ENCODE assay signal across 11 cellular contexts in genomic region chr2:196967126-196967525, GRCh38. TPM values are rescaled to one million over a fixed set of nuclear protein-coding genes. Genes with fewer than 3 reads are reported as not detected.
DNase-seq lines count a peak whose midpoint lies in the region; FAIRE-seq and TF ChIP-seq lines count a peak whose summit lies in the region.
"Had no signal": no experiment of that assay in that cellular context is flagged by ENCODE, and none has a peak within 500 bp of the region (broad histone marks: within the 10 kb centered on the region; RNA-seq: fewer than 3 reads in every experiment).

No MANE protein-coding gene starts in this region.

- peak; percentile 87 for DNase-seq in LHCN-M2 (ENCODE audit: low read depth)
- no peak for DNase-seq in H1 (ENCODE audit: low read depth in 1 of 2, low spot score in 2 of 2)
- DNase-seq in left kidney (ENCODE audit: low read depth, low spot score) = peak; percentile 78
- no peak for DNase-seq in SIG-M5 (lab: John Stamatoyannopoulos, UW)
- DNase-seq in effector CD8-positive, alpha-beta T cell (lab: John Stamatoyannopoulos, UW) = no peak
- no peak for DNase-seq in COLO668 (lab: John Stamatoyannopoulos, UW; ENCODE audit: unreplicated experiment)
- DNase-seq: activated CD4-positive, CD25-positive, alpha-beta regulatory T cell; amniotic stem cell; NCI-H82 had no signal

- no peak for TF ChIP-seq RAD21 in H1 (IDR thresholded peaks at IDR 0.05 in 1 of 2, conservative IDR thresholded peaks at IDR 0.05 in 1 of 2; ENCODE audit: low read depth in 2 of 2, low read length in 2 of 2)

- H3K23me2 ChIP-seq in H1 (ENCODE audit: low read depth, low read length) = no peaks in the 10 kb centered on the region

- H3K14ac ChIP-seq in H1 (ENCODE audit: insufficient read length) = no peak overlapping the region

- H3K36me3 ChIP-seq in H1 (ENCODE audit: control insufficient read depth in 2 of 4, insufficient read depth in 4 of 4, low read length in 3 of 4) (no peaks in the 10 kb centered on the region; a peak in 1 of 8 replicates), subcutaneous abdominal adipose tissue (ENCODE audit: control insufficient read depth in 5 of 5, insufficient read depth in 5 of 5, low read length in 5 of 5) (no peaks in the 10 kb centered on the region)

- H3K18ac ChIP-seq in H1 (ENCODE audit: extremely low read depth, low read length) = no peak overlapping the region

- H3K27ac ChIP-seq in H1 (ENCODE audit: low read depth, low read length) (no peak overlapping the region), subcutaneous abdominal adipose tissue (ENCODE audit: low read depth, low read length) (no peak overlapping the region)
- H3K27ac ChIP-seq: HL-60 had no signal

- H3K56ac ChIP-seq in H1 (replicated peaks; ENCODE audit: insufficient read length, low read depth, low read length) = no peak overlapping the region

- H4K20me1 ChIP-seq in H1 (replicated peaks in 1 of 2; ENCODE audit: control insufficient read depth in 1 of 2, insufficient read depth in 2 of 2, low read length in 2 of 2) = no peaks in the 10 kb centered on the region

- H3K27me3 ChIP-seq in H1 (replicated peaks in 1 of 4; ENCODE audit: control insufficient read depth in 3 of 4, extremely low read depth in 1 of 4, insufficient read depth in 3 of 4, low read length in 3 of 4) (no peaks in the 10 kb centered on the region; a peak in 1 of 7 replicates), subcutaneous abdominal adipose tissue (ENCODE audit: control insufficient read depth in 5 of 5, insufficient read depth in 4 of 5, low read length in 5 of 5) (no peaks in the 10 kb centered on the region)

- H3K4me1 ChIP-seq in H1 (replicated peaks in 1 of 4; ENCODE audit: control insufficient read depth in 3 of 4, insufficient read depth in 4 of 4, low read length in 3 of 4) (peaks cover 0 to 15% (median 7%) of the 10 kb centered on the region in 4 experiments; a peak in 4 of 7 replicates), subcutaneous abdominal adipose tissue (ENCODE audit: control insufficient read depth in 5 of 5, insufficient read depth in 5 of 5, low read length in 5 of 5) (peaks cover 2 to 16% (median 12%) of the 10 kb centered on the region in 5 donors)

- CTCF ChIA-PET in H1 (lab: Charles Lee; ENCODE audit: partially characterized antibody) = no interaction called here

- no peak overlapping the region for H3K23ac ChIP-seq in H1 (ENCODE audit: insufficient read length)

- H3K4me2 ChIP-seq in H1 (ENCODE audit: insufficient read depth in 1 of 2, low read depth in 2 of 2, low read length in 2 of 2) = peak overlapping the region in 1 of 2 experiments; percentile 36; a peak in 2 of 4 replicates

- H4K91ac ChIP-seq in H1 (replicated peaks; ENCODE audit: insufficient read length, low read length) = no peak overlapping the region

- TF ChIP-seq EP300 in H1 (IDR thresholded peaks at IDR 0.05; ENCODE audit: borderline replicate concordance in 1 of 2, low read depth in 2 of 2, low read length in 2 of 2) = no peak

- H3K4me3 ChIP-seq in H1 (ENCODE audit: extremely low read depth in 1 of 4, insufficient read depth in 2 of 4, low read depth in 3 of 4, low read length in 4 of 4) (no peak overlapping the region; a peak in 1 of 8 replicates), subcutaneous abdominal adipose tissue (ENCODE audit: low read depth in 1 of 5, low read length in 5 of 5) (peak overlapping the region; percentile 34 to 60 (median 50))

- no peaks in the 10 kb centered on the region for H3K79me1 ChIP-seq in H1 (ENCODE audit: low read depth, low read length)

- H3K9ac ChIP-seq in H1 (replicated peaks in 1 of 4; ENCODE audit: extremely low read depth in 1 of 4, low read depth in 3 of 4, low read length in 3 of 4) (no peak overlapping the region), subcutaneous abdominal adipose tissue (ENCODE audit: low read length in 5 of 5) (peak overlapping the region in 3 of 5 donors; percentile 0 to 70 (median 30))

- peak overlapping the region; percentile 22; the same call in 1 of the 2 replicates for H2AFZ ChIP-seq in H1 (ENCODE audit: low read length)

- no peak overlapping the region for H2BK120ac ChIP-seq in H1 (replicated peaks; ENCODE audit: low read depth, low read length)

- H2BK20ac ChIP-seq in H1 (ENCODE audit: low read length) = no peak overlapping the region

- no peak overlapping the region for H2BK12ac ChIP-seq in H1 (ENCODE audit: low read depth, low read length)

- H4K5ac ChIP-seq in H1 (ENCODE audit: insufficient read length, low read depth, low read length) = no peak overlapping the region

- no peak for TF ChIP-seq CTCF in H1 (IDR thresholded peaks at IDR 0.05; ENCODE audit: control extremely low read depth in 1 of 3, insufficient read depth in 1 of 3, low read depth in 1 of 3, low read length in 3 of 3)

- H2BK15ac ChIP-seq in H1 (ENCODE audit: low read length) = no peak overlapping the region

- H2AK5ac ChIP-seq in H1 (ENCODE audit: low read depth, low read length) = no peak overlapping the region

- FAIRE-seq in H1 (lab: Jason Lieb, UNC) = peak; percentile 68

- no peaks in the 10 kb centered on the region for H3K79me2 ChIP-seq in H1 (ENCODE audit: control insufficient read depth in 1 of 2, insufficient read depth in 2 of 2, low read length in 2 of 2)

- no peak for TF ChIP-seq POLR2A in H1 (IDR thresholded peaks at IDR 0.05; ENCODE audit: control extremely low read depth in 1 of 2, low read depth in 2 of 2, low read length in 2 of 2)

- no peak overlapping the region for H4K8ac ChIP-seq in H1 (ENCODE audit: extremely low read depth, insufficient read depth, low read length)

- 18% methylated on average over 7 of the region's 7 CpGs; no CpG with 5 or more reads in 1 of the 2 experiments for WGBS in H1 (ENCODE audit: extremely low coverage in 1 of 2, insufficient coverage in 1 of 2, insufficient read length in 1 of 2, insufficient replicate concordance in 2 of 2, low coverage in 1 of 2, low lambda C conversion rate in 2 of 2, missing lambda C conversion rate in 1 of 2), 2 experiments

- H3K4ac ChIP-seq in H1 (replicated peaks; ENCODE audit: insufficient read length, low read depth, low read length) = no peak overlapping the region

- H2BK5ac ChIP-seq in H1 (ENCODE audit: low read depth, low read length) = no peak overlapping the region

- H3K9me3 ChIP-seq in H1 (ENCODE audit: insufficient read depth in 2 of 2, low read depth in 1 of 2, low read length in 1 of 2) = peaks cover 5 to 13% of the 10 kb centered on the region in 2 experiments
- H3K9me3 ChIP-seq in subcutaneous abdominal adipose tissue (ENCODE audit: control insufficient read depth in 5 of 5, low read length in 5 of 5) = no peaks in the 10 kb centered on the region

- POLR2A ChIA-PET in H1 (lab: Charles Lee; ENCODE audit: partially characterized antibody) = no interaction called here

TF ChIP-seq in H1, 55 proteins besides CTCF, POLR2A, EP300 and RAD21 (continues in another document):
- TF ChIP-seq SIRT6 (IDR thresholded peaks at IDR 0.05; ENCODE audit: low read length) = no peak
- no peak for TF ChIP-seq JUND (IDR thresholded peaks at IDR 0.05; ENCODE audit: low read length)
- no peak for TF ChIP-seq BCL11A (IDR thresholded peaks at IDR 0.05; ENCODE audit: low read depth in 2 of 2, low read length in 2 of 2)
- TF ChIP-seq GABPA (IDR thresholded peaks at IDR 0.05; ENCODE audit: borderline replicate concordance, insufficient read depth, low read length) = no peak
- no peak for TF ChIP-seq PHF8 (conservative IDR thresholded peaks at IDR 0.05; ENCODE audit: low read depth, low read length)
- TF ChIP-seq SP1 (IDR thresholded peaks at IDR 0.05; ENCODE audit: low read depth, low read length) = no peak
- TF ChIP-seq CREB1 (IDR thresholded peaks at IDR 0.05) = no peak

RNA-seq across cellular contexts. Expression of gene PGAP1, which starts 40.6 kb away (rescaled TPM):
- 6.0 and 7.8 TPM in 2 replicates for total RNA-seq in LHCN-M2 (2014; rRNA removed)
- 1.7 TPM for polyA plus RNA-seq in LHCN-M2 (2012)
- 24.1 and 24.7 TPM in 2 replicates for total RNA-seq in H1 (2021; fragmentation: NEBNext Ultra II Directional; extraction: Animal tissue kit (Norgen Biotek cat#: 25700))
- polyA plus RNA-seq in H1 (2011; rRNA removed) = 7.5 and 8.3 TPM in 2 replicates
- polyA plus RNA-seq in H1 (2011; cell fraction: cytosol; rRNA removed) = 9.2 TPM
- 10.5 TPM for polyA plus RNA-seq in H1 (2011; cell fraction: nucleus; rRNA removed)
- 4.1 to 8.9 TPM (median 5.3 TPM) in 4 replicates for polyA plus RNA-seq in H1 (2012, experiment 1 of 2)
- polyA plus RNA-seq in H1 (2012, experiment 2 of 2) = 0.52 TPM
- 13.6 TPM for polyA plus RNA-seq in H1 (2013, experiment 1 of 2)
- 11.9 TPM for polyA plus RNA-seq in H1 (2013, experiment 2 of 2)
- polyA minus RNA-seq in H1 (2011; rRNA and poly(A)+ RNA removed) = 22.0 and 32.0 TPM in 2 replicates
- 14.6 TPM for polyA minus RNA-seq in H1 (2011; cell fraction: cytosol; rRNA and poly(A)+ RNA removed)
- polyA minus RNA-seq in H1 (2011; cell fraction: nucleus; rRNA and poly(A)+ RNA removed) = 40.5 TPM

Comparison
In these comparisons a context has a peak if more than half of its experiments do, and no peak if none do; other contexts are left out.
1. DNase-seq: peak in LHCN-M2 (single experiment) and left kidney (single experiment); none in H1 (0 of 2), SIG-M5 (single experiment), effector CD8-positive, alpha-beta T cell (single experiment) and COLO668 (single experiment).
2. H3K4me3 ChIP-seq: peak in subcutaneous abdominal adipose tissue (5 of 5); none in H1 (0 of 4).
3. H3K9ac ChIP-seq: peak in subcutaneous abdominal adipose tissue (3 of 5); none in H1 (0 of 4).